10 cellular contexts compared by ENCODE assay signal in the genomic region with DNA sequence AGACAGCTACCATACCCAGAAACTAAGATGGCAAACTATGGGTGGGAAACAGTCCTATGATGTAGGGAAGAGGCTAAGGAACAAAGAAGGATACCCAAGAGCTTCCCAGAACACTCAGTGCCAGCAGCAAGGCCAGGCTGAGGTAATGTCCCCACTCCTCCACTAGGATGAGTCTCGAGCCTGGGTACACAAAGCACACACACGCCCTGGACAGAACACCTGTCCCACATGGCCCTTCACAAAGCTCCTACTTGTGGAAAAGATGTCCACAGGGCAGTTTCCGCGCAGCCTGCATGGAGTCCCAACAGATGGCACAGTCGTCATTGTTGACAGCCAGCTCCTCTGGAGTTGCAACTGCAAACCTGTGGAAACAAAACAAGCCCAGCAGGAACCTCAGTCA. TPM values are rescaled to one million over a fixed set of nuclear protein-coding genes. Genes with fewer than 3 reads are reported as not detected.
DNase-seq lines count a peak whose midpoint lies in the region; ATAC-seq and TF ChIP-seq lines count a peak whose summit lies in the region.
"Had no signal": no experiment of that assay in that cellular context is flagged by ENCODE, and none has a peak within 500 bp of the region (broad histone marks: within the 10 kb centered on the region; RNA-seq: fewer than 3 reads in every experiment).

No MANE protein-coding gene starts in this region.

- H3K27me3 Mint-ChIP-seq in endothelial cell (ENCODE audit: unreplicated experiment): peaks cover 1% of the 10 kb centered on the region

- no peak overlapping the region for H3K27ac Mint-ChIP-seq in endothelial cell (ENCODE audit: unreplicated experiment)

- no peak overlapping the region for H3K4me3 Mint-ChIP-seq in endothelial cell (ENCODE audit: unreplicated experiment)

- peaks cover 38% of the 10 kb centered on the region for H3K36me3 Mint-ChIP-seq in endothelial cell (ENCODE audit: low read depth, unreplicated experiment)

- H3K9me3 Mint-ChIP-seq in endothelial cell (ENCODE audit: unreplicated experiment): no peaks in the 10 kb centered on the region

- peak; percentile 55 for ATAC-seq in stimulated activated naive CD8-positive, alpha-beta T cell treated with anti-CD3 and anti-CD28 coated beads, Interleukin-15, Interleukin-2, amounts not matched to agents 100 U/mL and 50 U/mL, for 24 hours
- no peak for ATAC-seq in HG03457 (IDR thresholded peaks at IDR 0.05; ENCODE audit: unreplicated experiment)

- no peaks in the 10 kb centered on the region for H3K4me1 Mint-ChIP-seq in endothelial cell (ENCODE audit: unreplicated experiment)

- peak; percentile 20 for DNase-seq in activated CD4-positive, alpha-beta T cell treated with anti-CD3 and anti-CD28 coated beads for 48 hours
- no peak for DNase-seq in activated CD4-positive, alpha-beta T cell treated with anti-CD3 and anti-CD28 coated beads for 1 hour
- DNase-seq in NCI-H2107 treated with DMSO at 0.1 percent for 48 hours (lab: John Stamatoyannopoulos, UW; ENCODE audit: unreplicated experiment) (peak; percentile 81), endothelial cell (ENCODE audit: low spot score) (peak; percentile 31), pons (ENCODE audit: low spot score) (no peak), NCI-H1105 (lab: John Stamatoyannopoulos, UW) (no peak)
- DNase-seq in stimulated activated naive CD8-positive, alpha-beta T cell treated with anti-CD3 and anti-CD28 coated beads, Interleukin-15, Interleukin-2, amounts not matched to agents 100 U/mL and 50 U/mL, for 24 hours: no peak
- DNase-seq: activated CD4-positive, CD25-positive, alpha-beta regulatory T cell; effector CD8-positive, alpha-beta T cell had no signal

- peak; percentile 13 for TF ChIP-seq CTCF in endothelial cell (IDR thresholded peaks at IDR 0.05; ENCODE audit: unreplicated experiment)

RNA-seq across cellular contexts. Expression of gene AMFR, which starts 23.9 kb away (rescaled TPM):
- 90.7 TPM for total RNA-seq in endothelial cell (ENCODE audit: unreplicated experiment)

RNA-seq across cellular contexts. Expression of gene NUDT21, which starts 49.6 kb away (rescaled TPM):
- total RNA-seq in endothelial cell (ENCODE audit: unreplicated experiment): 126 TPM

RNA-seq across cellular contexts. Expression of gene OGFOD1, which starts 49.9 kb away (rescaled TPM):
- total RNA-seq in endothelial cell (ENCODE audit: unreplicated experiment): 24.8 TPM

Comparison
In these comparisons a context has a peak if more than half of its experiments do, and no peak if none do; other contexts are left out.
1. DNase-seq: peak in activated CD4-positive, alpha-beta T cell treated with anti-CD3 and anti-CD28 coated beads for 48 hours (single experiment), NCI-H2107 treated with DMSO at 0.1 percent for 48 hours (single experiment) and endothelial cell (single experiment); none in activated CD4-positive, alpha-beta T cell treated with anti-CD3 and anti-CD28 coated beads for 1 hour (single experiment), stimulated activated naive CD8-positive, alpha-beta T cell treated with anti-CD3 and anti-CD28 coated beads, Interleukin-15, Interleukin-2, amounts not matched to agents 100 U/mL and 50 U/mL, for 24 hours (single experiment), pons (single experiment) and NCI-H1105 (single experiment).